Comparison of ENCODE assay signal across 18 cellular contexts in the genomic region with DNA sequence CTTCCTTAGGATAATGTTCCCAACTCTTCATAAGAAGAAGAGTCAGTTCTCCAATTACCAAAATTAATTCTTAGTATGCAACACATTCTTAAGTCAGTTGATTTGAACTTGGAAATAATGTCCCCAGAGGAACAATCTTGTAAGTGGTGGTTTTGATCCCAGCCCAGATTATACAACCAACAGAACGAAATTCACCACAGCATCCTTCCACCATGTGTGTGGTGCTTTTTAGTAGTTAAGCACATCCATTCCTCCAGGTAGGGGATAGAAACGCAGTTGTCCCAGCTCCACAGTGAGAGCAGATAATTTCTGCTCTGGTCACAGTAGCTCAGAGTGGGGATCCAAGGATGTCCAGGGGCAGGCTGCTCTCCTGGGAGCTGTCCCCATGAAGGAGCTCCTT.
"Had no signal": no experiment of that assay in that cellular context is flagged by ENCODE, and none has a peak within 500 bp of the region (broad histone marks: within the 10 kb centered on the region; RNA-seq: fewer than 3 reads in every experiment).

No MANE protein-coding gene starts in this region.

- DNase-seq: activated CD4-positive, alpha-beta T cell treated with anti-CD3 and anti-CD28 coated beads, Interleukin-2, amount 10 ng/mL, durations not matched to agents 24 days and 14 days; activated naive CD4-positive, alpha-beta T cell; activated T-cell treated with anti-CD3 and anti-CD28 coated beads, Interleukin-2, amount 50 U/mL, for 1 hour; adrenal gland; central memory CD4-positive, alpha-beta T cell; effector memory CD4-positive, alpha-beta T cell; foreskin melanocyte; kidney glomerular epithelial cell; left ventricle myocardium inferior; naive thymus-derived CD8-positive, alpha-beta T cell; stimulated activated CD4-positive, alpha-beta T cell treated with anti-CD3 and anti-CD28 coated beads, Interleukin-2, amount 100 ng/mL, for 48 hours; stimulated activated CD8-positive, alpha-beta memory T cell treated with anti-CD3 and anti-CD28 coated beads, Interleukin-4, amount 100 ng/mL, for 48 hours; stimulated activated naive B cell treated with anti-CD40 and anti-IgM and Interleukin-4, amounts not matched to agents 10 μg/mL and 1 μg/mL and 100 μg/mL, for 72 hours; transverse colon; uterus had no signal

- ATAC-seq: activated CD4-positive, CD25-positive, alpha-beta regulatory T cell treated with anti-CD3 and anti-CD28 coated beads, Interleukin-2, amount 50 U/mL, for 24 hours; naive thymus-derived CD8-positive, alpha-beta T cell; stimulated activated naive B cell treated with anti-CD40 and anti-IgM and Interleukin-4, amounts not matched to agents 10 μg/mL and 1 μg/mL and 100 μg/mL, for 72 hours had no signal

- H3K27me3 Mint-ChIP-seq: activated CD4-positive, alpha-beta T cell treated with anti-CD3 and anti-CD28 coated beads, Interleukin-2, amount 10 ng/mL, durations not matched to agents 24 days and 14 days; activated naive CD8-positive, alpha-beta T cell; naive thymus-derived CD8-positive, alpha-beta T cell; stimulated activated naive B cell treated with anti-CD40 and anti-IgM and Interleukin-4, amounts not matched to agents 10 μg/mL and 1 μg/mL and 100 μg/mL, for 72 hours had no signal

- H3K4me1 ChIP-seq: adrenal gland, left ventricle myocardium inferior, prostate gland, uterus had no signal

- H3K27me3 ChIP-seq: adrenal gland, transverse colon, uterus had no signal

- H3K9me3 ChIP-seq: adrenal gland, left ventricle myocardium inferior, prostate gland, transverse colon, uterus had no signal

- H3K4me3 Mint-ChIP-seq: activated CD4-positive, alpha-beta T cell treated with anti-CD3 and anti-CD28 coated beads, Interleukin-2, amount 10 ng/mL, durations not matched to agents 24 days and 14 days; activated naive CD8-positive, alpha-beta T cell; naive thymus-derived CD8-positive, alpha-beta T cell; stimulated activated naive B cell treated with anti-CD40 and anti-IgM and Interleukin-4, amounts not matched to agents 10 μg/mL and 1 μg/mL and 100 μg/mL, for 72 hours had no signal

- H3K27ac Mint-ChIP-seq: activated CD4-positive, alpha-beta T cell treated with anti-CD3 and anti-CD28 coated beads, Interleukin-2, amount 10 ng/mL, durations not matched to agents 24 days and 14 days; activated naive CD8-positive, alpha-beta T cell; naive thymus-derived CD8-positive, alpha-beta T cell; stimulated activated naive B cell treated with anti-CD40 and anti-IgM and Interleukin-4, amounts not matched to agents 10 μg/mL and 1 μg/mL and 100 μg/mL, for 72 hours had no signal

- H3K4me3 ChIP-seq: adrenal gland, left ventricle myocardium inferior, prostate gland, transverse colon, uterus had no signal

- H3K36me3 Mint-ChIP-seq: activated naive CD8-positive, alpha-beta T cell; stimulated activated naive B cell treated with anti-CD40 and anti-IgM and Interleukin-4, amounts not matched to agents 10 μg/mL and 1 μg/mL and 100 μg/mL, for 72 hours had no signal

- H3K27ac ChIP-seq: adrenal gland, left ventricle myocardium inferior, prostate gland, transverse colon, uterus had no signal

- H3K36me3 ChIP-seq: adrenal gland, left ventricle myocardium inferior, prostate gland, transverse colon, uterus had no signal
